22 cellular contexts compared by ENCODE assay signal in genomic region chr19:40331052-40331451, GRCh38. TPM values are rescaled to one million over a fixed set of nuclear protein-coding genes. Genes with fewer than 3 reads are reported as not detected.
A peak's percentile ranks its signal among the peaks of the same experiment; 100 is the strongest.
DNase-seq lines count a peak whose midpoint lies in the region; ATAC-seq and TF ChIP-seq lines count a peak whose summit lies in the region.
"Had no signal": no experiment of that assay in that cellular context is flagged by ENCODE, and none has a peak within 500 bp of the region (broad histone marks: within the 10 kb centered on the region; RNA-seq: fewer than 3 reads in every experiment).

No MANE protein-coding gene starts in this region.

- in situ Hi-C loops in ACHN (cut with HindIII; ENCODE audit: low pct_ligation_motif_present, low pct_unique_long_range_greater_than_20kb, low sequenced_read_pairs): no loop called here

- whole genome bisulfite sequencing in stomach, 5 donors: 84 to 96% (median 94%) methylated on average over 5 of the region's 5 CpGs

- no peaks in the 10 kb centered on the region for H3K27me3 ChIP-seq in RWPE2 (ENCODE audit: insufficient read depth, poor library complexity, severe bottlenecking)
- H3K27me3 ChIP-seq in naive thymus-derived CD4-positive, alpha-beta T cell (ENCODE audit: control insufficient read depth in 2 of 2, insufficient read depth in 2 of 2, low read length in 2 of 2): no peaks in the 10 kb centered on the region
- H3K27me3 ChIP-seq in stomach: no peaks in the 10 kb centered on the region
- H3K27me3 ChIP-seq: ascending aorta, esophagus muscularis mucosa, sigmoid colon had no signal

- DNase-seq in RWPE2 (ENCODE audit: low spot score): no peak
- peak; percentile 60 for DNase-seq in epithelial cell of prostate (ENCODE audit: low read depth, low spot score)
- no peak for DNase-seq in naive thymus-derived CD4-positive, alpha-beta T cell
- no peak for DNase-seq in ACHN
- no peak for DNase-seq in stomach
- DNase-seq: activated CD4-positive, alpha-beta T cell treated with anti-CD3 and anti-CD28 coated beads for 48 hours; kidney glomerular epithelial cell; NCI-H1417; NCI-H524 treated with DMSO at 0.1 percent for 48 hours; Right ventricle myocardium superior; sigmoid colon; T-helper 1 cell had no signal

- H3K27ac ChIP-seq in HEK293 (ENCODE audit: extremely low read depth, low read depth, low read length): peak overlapping the region; percentile 41; the same call in 1 of the 2 replicates
- no peak overlapping the region for H3K27ac ChIP-seq in RWPE2 (ENCODE audit: poor library complexity, severe bottlenecking)
- peak overlapping the region; percentile 60 for H3K27ac ChIP-seq in epithelial cell of prostate
- H3K27ac ChIP-seq in naive thymus-derived CD4-positive, alpha-beta T cell (ENCODE audit: low read depth, low read length): no peak overlapping the region
- H3K27ac ChIP-seq in stomach: no peak overlapping the region
- H3K27ac ChIP-seq: ascending aorta, esophagus muscularis mucosa, sigmoid colon had no signal

- H3K4me1 Mint-ChIP-seq in naive thymus-derived CD4-positive, alpha-beta T cell: peaks cover 0 to 5% (median 0%) of the 10 kb centered on the region in 7 donors
- H3K4me1 Mint-ChIP-seq: activated naive CD4-positive, alpha-beta T cell treated with anti-CD3 and anti-CD28 coated beads, Interleukin-2, amount 50 U/mL, for 24 hours; CD14-positive monocyte; nephron had no signal

- no peaks in the 10 kb centered on the region for H3K27me3 Mint-ChIP-seq in naive thymus-derived CD4-positive, alpha-beta T cell
- H3K27me3 Mint-ChIP-seq: activated naive CD4-positive, alpha-beta T cell treated with anti-CD3 and anti-CD28 coated beads, Interleukin-2, amount 50 U/mL, for 24 hours had no signal

- TF ChIP-seq CTCF in HEK293 (tag by site-specific recombination; IDR thresholded peaks at IDR 0.05) (no peak), RWPE2 (IDR thresholded peaks at IDR 0.05; ENCODE audit: poor library complexity, severe bottlenecking) (no peak), stomach (IDR thresholded peaks at IDR 0.05) (no peak)

- H3K4me3 Mint-ChIP-seq in naive thymus-derived CD4-positive, alpha-beta T cell: no peak overlapping the region
- H3K4me3 Mint-ChIP-seq: activated naive CD4-positive, alpha-beta T cell treated with anti-CD3 and anti-CD28 coated beads, Interleukin-2, amount 50 U/mL, for 24 hours; activated T-helper 1 cell treated with anti-CD3 and anti-CD28 coated beads, Interleukin-12 subunit alpha, Interleukin-12 subunit beta, Interleukin-2, Interleukin-4 antibody, amounts not matched to agents 30 ng/mL and 10 ng/mL and 1 ng/mL, durations not matched to agents 14 hours and 24 hours and 36 hours; CD14-positive monocyte; nephron had no signal

- H3K27ac Mint-ChIP-seq in naive thymus-derived CD4-positive, alpha-beta T cell: no peak overlapping the region
- H3K27ac Mint-ChIP-seq: activated naive CD4-positive, alpha-beta T cell treated with anti-CD3 and anti-CD28 coated beads, Interleukin-2, amount 50 U/mL, for 24 hours; activated T-helper 1 cell treated with anti-CD3 and anti-CD28 coated beads, Interleukin-12 subunit alpha, Interleukin-12 subunit beta, Interleukin-2, Interleukin-4 antibody, amounts not matched to agents 30 ng/mL and 10 ng/mL and 1 ng/mL, durations not matched to agents 14 hours and 24 hours and 36 hours; nephron had no signal

- peaks cover 0 to 43% (median 16%) of the 10 kb centered on the region in 5 donors for H3K36me3 Mint-ChIP-seq in naive thymus-derived CD4-positive, alpha-beta T cell

- CTCF ChIA-PET in HEK293 (lab: Yijun Ruan, JAX): interaction anchor here (0.6 to 1.8 kb wide), 5 partner anchors 17 to 303 kb away, joined by 3 to 6 read pairs (median 4); no protein-coding TSS in a partner anchor
- CTCF ChIA-PET in naive thymus-derived CD4-positive, alpha-beta T cell (lab: Charles Lee): no interaction called here

- H3K36me3 ChIP-seq in HEK293 (ENCODE audit: control insufficient read depth in 2 of 2, insufficient read depth in 1 of 2, low read length in 2 of 2) (peaks cover 86 to 99% of the 10 kb centered on the region in 2 experiments), RWPE2 (ENCODE audit: low read depth) (peaks cover 63% of the 10 kb centered on the region), stomach (peaks cover 57 to 100% (median 97%) of the 10 kb centered on the region in 4 donors)
- peaks cover 0 to 86% (median 0%) of the 10 kb centered on the region in 3 experiments for H3K36me3 ChIP-seq in naive thymus-derived CD4-positive, alpha-beta T cell (ENCODE audit: control insufficient read depth in 2 of 3, insufficient read depth in 3 of 3, low read length in 3 of 3)

- POLR2A ChIA-PET in HEK293 (lab: Yijun Ruan, JAX): interaction anchor here (2.0 kb wide), 1 partner anchor 17 kb away, joined by 6 read pairs; the partner anchor contains the start of genes C19orf47 and PLD3
- POLR2A ChIA-PET in naive thymus-derived CD4-positive, alpha-beta T cell (lab: Charles Lee): no interaction called here

- ATAC-seq in RWPE2 (ENCODE audit: low read depth): peak; percentile 73
- peak; percentile 89 for ATAC-seq in naive thymus-derived CD4-positive, alpha-beta T cell
- no peak for ATAC-seq in GM21526 (IDR thresholded peaks at IDR 0.05; ENCODE audit: low FRiP score, unreplicated experiment)

- no peak overlapping the region for H3K4me3 ChIP-seq in HEK293 (ENCODE audit: low read depth, low read length)
- H3K4me3 ChIP-seq in RWPE2 (ENCODE audit: severe bottlenecking): no peak overlapping the region
- no peak overlapping the region for H3K4me3 ChIP-seq in naive thymus-derived CD4-positive, alpha-beta T cell (ENCODE audit: low read length)
- H3K4me3 ChIP-seq in stomach: no peak overlapping the region
- H3K4me3 ChIP-seq: ascending aorta, esophagus muscularis mucosa, sigmoid colon had no signal

- no peaks in the 10 kb centered on the region for H3K9me3 ChIP-seq in HEK293 (ENCODE audit: control insufficient read depth, insufficient read depth, low read depth, low read length)
- no peaks in the 10 kb centered on the region for H3K9me3 ChIP-seq in RWPE2 (ENCODE audit: severe bottlenecking)
- H3K9me3 ChIP-seq in naive thymus-derived CD4-positive, alpha-beta T cell (ENCODE audit: control insufficient read depth in 2 of 3, low read length in 3 of 3): no peaks in the 10 kb centered on the region
- no peaks in the 10 kb centered on the region for H3K9me3 ChIP-seq in stomach
- H3K9me3 ChIP-seq: ascending aorta, esophagus muscularis mucosa, sigmoid colon had no signal

- H3K9me3 Mint-ChIP-seq in naive thymus-derived CD4-positive, alpha-beta T cell: no peaks in the 10 kb centered on the region
- H3K9me3 Mint-ChIP-seq: activated naive CD4-positive, alpha-beta T cell treated with anti-CD3 and anti-CD28 coated beads, Interleukin-2, amount 50 U/mL, for 24 hours; activated T-helper 1 cell treated with anti-CD3 and anti-CD28 coated beads, Interleukin-12 subunit alpha, Interleukin-12 subunit beta, Interleukin-2, Interleukin-4 antibody, amounts not matched to agents 30 ng/mL and 10 ng/mL and 1 ng/mL, durations not matched to agents 14 hours and 24 hours and 36 hours; CD14-positive monocyte; nephron had no signal

- intact Hi-C loops in naive thymus-derived CD4-positive, alpha-beta T cell (cut with micrococcal nuclease): no loop called here
- intact Hi-C loops in stomach (cut with DNase I; ENCODE audit: low total_unique reads): no loop called here

- H3K4me1 ChIP-seq in HEK293 (ENCODE audit: control insufficient read depth, insufficient read depth, low read length) (no peaks in the 10 kb centered on the region; the same call in 1 of the 2 replicates), RWPE2 (ENCODE audit: insufficient read depth, poor library complexity, severe bottlenecking) (no peaks in the 10 kb centered on the region), stomach (no peaks in the 10 kb centered on the region)
- H3K4me1 ChIP-seq in naive thymus-derived CD4-positive, alpha-beta T cell (ENCODE audit: control insufficient read depth in 2 of 2, insufficient read depth in 2 of 2, low read length in 2 of 2): no peaks in the 10 kb centered on the region
- H3K4me1 ChIP-seq: ascending aorta, esophagus muscularis mucosa, sigmoid colon had no signal

- TF ChIP-seq POLR2A in stomach (IDR thresholded peaks at IDR 0.05): no peak

- TF ChIP-seq EP300 in stomach (IDR thresholded peaks at IDR 0.05): no peak

TF ChIP-seq in HEK293, 187 proteins besides CTCF, POLR2A, EP300 and RAD21 (continues in another document):
- TF ChIP-seq ZNF785 (tag by site-specific recombination; IDR thresholded peaks at IDR 0.05): no peak
- no peak for TF ChIP-seq ZNF629 (tag by site-specific recombination; IDR thresholded peaks at IDR 0.05)
- TF ChIP-seq ZNF626 (tag by site-specific recombination; IDR thresholded peaks at IDR 0.05): no peak

RNA-seq across cellular contexts. Expression of gene C19orf47, which starts 17.1 kb away (rescaled TPM):
- 10 to 100 TPM; 12.6 to 20.3 (median 15.8) TPM for total RNA-seq in naive thymus-derived CD4-positive, alpha-beta T cell
- polyA plus RNA-seq in naive thymus-derived CD4-positive, alpha-beta T cell: 10 to 100 TPM in 1 of 2 donors, 1 to 10 TPM in 1; 9.1 to 13.2 TPM
- total RNA-seq in stomach: 10 to 100 TPM in 1 of 5 donors, 1 to 10 TPM in 3, under 1 TPM in 1; 0.58 to 59.7 (median 4.5) TPM
- 10 to 100 TPM in 2 of 3 donors, 1 to 10 TPM in 1; 9.6 to 14.8 (median 14.4) TPM for polyA plus RNA-seq in stomach

RNA-seq across cellular contexts. Expression of gene PLD3, which starts 17.4 kb away (rescaled TPM):
- total RNA-seq in naive thymus-derived CD4-positive, alpha-beta T cell: 100 to 1,000 TPM in 3 of 5 experiments, 10 to 100 TPM in 2; 75.4 to 137 (median 114) TPM
- polyA plus RNA-seq in naive thymus-derived CD4-positive, alpha-beta T cell: 10 to 100 TPM; 60.1 to 82.1 TPM
- total RNA-seq in stomach: 100 to 1,000 TPM in 4 of 5 donors, 10 to 100 TPM in 1; 95.6 to 273 (median 257) TPM
- 10 to 100 TPM; 58.8 to 85.2 (median 74.9) TPM for polyA plus RNA-seq in stomach

RNA-seq across cellular contexts. Expression of gene AKT2, which starts 45.9 kb away (rescaled TPM):
- 100 to 1,000 TPM; 149 to 220 (median 183) TPM for total RNA-seq in naive thymus-derived CD4-positive, alpha-beta T cell
- polyA plus RNA-seq in naive thymus-derived CD4-positive, alpha-beta T cell: 10 to 100 TPM; 22.5 to 38.4 TPM
- total RNA-seq in stomach: 100 to 1,000 TPM in 3 of 5 donors, 10 to 100 TPM in 2; 71.8 to 227 (median 104) TPM
- polyA plus RNA-seq in stomach: 10 to 100 TPM; 26.0 to 42.5 (median 37.6) TPM

RNA-seq across cellular contexts. Expression of gene HIPK4, which starts 58.9 kb away (rescaled TPM):
- total RNA-seq in naive thymus-derived CD4-positive, alpha-beta T cell: under 1 TPM in 2 of 5 experiments, not detected in 3; 0.12 to 0.24 TPM
- polyA plus RNA-seq in naive thymus-derived CD4-positive, alpha-beta T cell: not detected
- total RNA-seq in stomach: not detected
- polyA plus RNA-seq in stomach: under 1 TPM; 0.05 to 0.46 (median 0.12) TPM
- total RNA-seq: activated T-helper 1 cell treated with anti-CD3 and anti-CD28 coated beads, Interleukin-12 subunit alpha, Interleukin-12 subunit beta, Interleukin-2, Interleukin-4 antibody, amounts not matched to agents 30 ng/mL and 10 ng/mL and 1 ng/mL, durations not matched to agents 14 hours and 24 hours and 36 hours; ascending aorta; LHCN-M2; Right ventricle myocardium superior; urinary bladder had no signal
- polyA plus RNA-seq: CD14-positive monocyte had no signal

Comparison
In these comparisons a context has a peak if more than half of its experiments do, and no peak if none do; other contexts are left out.
1. H3K27ac ChIP-seq: peak in HEK293 (single experiment) and epithelial cell of prostate (single experiment); none in RWPE2 (single experiment), naive thymus-derived CD4-positive, alpha-beta T cell (single experiment) and stomach (0 of 5).